10 cellular contexts compared by ENCODE assay signal in genomic region chr15:57510647-57511046, GRCh38.
A peak's percentile ranks its signal among the peaks of the same experiment; 100 is the strongest.
DNase-seq lines count a peak whose midpoint lies in the region; ATAC-seq and TF ChIP-seq lines count a peak whose summit lies in the region.
"Had no signal": no experiment of that assay in that cellular context is flagged by ENCODE, and none has a peak within 500 bp of the region (broad histone marks: within the 10 kb centered on the region; RNA-seq: fewer than 3 reads in every experiment).

No MANE protein-coding gene starts in this region.

- no peaks in the 10 kb centered on the region for H3K36me3 Mint-ChIP-seq in osteocyte (ENCODE audit: unreplicated experiment)
- H3K36me3 Mint-ChIP-seq: CD4-positive, alpha-beta memory T cell had no signal

- peak; percentile 93 for DNase-seq in DMS53 (lab: John Stamatoyannopoulos, UW)
- DNase-seq in NCI-H748 (lab: John Stamatoyannopoulos, UW; ENCODE audit: unreplicated experiment) = peak; percentile 91
- peak; percentile 9 for DNase-seq in fibroblast of mammary gland (ENCODE audit: low read depth)
- no peak for DNase-seq in osteocyte (ENCODE audit: extremely low spot score, unreplicated experiment)
- no peak for DNase-seq in activated CD8-positive, alpha-beta memory T cell treated with anti-CD3 and anti-CD28 coated beads, Interleukin-2, amount 50 U/mL, for 48 hours
- DNase-seq in stimulated activated naive CD4-positive, alpha-beta T cell treated with Interleukin-2 at 50 U/mL for 16 hours (lab: John Stamatoyannopoulos, UW) = no peak
- no peak for DNase-seq in LoVo (ENCODE audit: low spot score)
- DNase-seq: CD4-positive, alpha-beta memory T cell had no signal

- no peak overlapping the region for H3K4me3 Mint-ChIP-seq in osteocyte (ENCODE audit: unreplicated experiment)
- H3K4me3 Mint-ChIP-seq: CD4-positive, alpha-beta memory T cell had no signal

- H3K27ac Mint-ChIP-seq in osteocyte (ENCODE audit: unreplicated experiment) = peak overlapping the region; percentile 93
- H3K27ac Mint-ChIP-seq: CD4-positive, alpha-beta memory T cell had no signal

- peaks cover 5% of the 10 kb centered on the region for H3K9me3 Mint-ChIP-seq in osteocyte (ENCODE audit: unreplicated experiment)
- H3K9me3 Mint-ChIP-seq: CD4-positive, alpha-beta memory T cell had no signal

- no peak for ATAC-seq in GM18907 (IDR thresholded peaks at IDR 0.05; ENCODE audit: unreplicated experiment)

- TF ChIP-seq CTCF in fibroblast of mammary gland (conservative IDR thresholded peaks at IDR 0.05; ENCODE audit: control insufficient read depth, insufficient read depth, low read depth, low read length) = no peak
- TF ChIP-seq CTCF in osteocyte (IDR thresholded peaks at IDR 0.05) = no peak

- H3K4me3 ChIP-seq in fibroblast of mammary gland (ENCODE audit: control insufficient read depth, low read depth, low read length) = no peak overlapping the region
- H3K4me3 ChIP-seq: ascending aorta had no signal

- H3K4me1 Mint-ChIP-seq in osteocyte (ENCODE audit: unreplicated experiment) = peaks cover 71% of the 10 kb centered on the region
- H3K4me1 Mint-ChIP-seq: CD4-positive, alpha-beta memory T cell had no signal

- no peaks in the 10 kb centered on the region for H3K27me3 Mint-ChIP-seq in osteocyte (ENCODE audit: unreplicated experiment)

Comparison
In these comparisons a context has a peak if more than half of its experiments do, and no peak if none do; other contexts are left out.
1. DNase-seq: peak in DMS53 (single experiment), NCI-H748 (single experiment) and fibroblast of mammary gland (single experiment); none in osteocyte (single experiment), activated CD8-positive, alpha-beta memory T cell treated with anti-CD3 and anti-CD28 coated beads, Interleukin-2, amount 50 U/mL, for 48 hours (single experiment), stimulated activated naive CD4-positive, alpha-beta T cell treated with Interleukin-2 at 50 U/mL for 16 hours (single experiment) and LoVo (single experiment).